In genomic region chr18:9823805-9824473, GRCh38 we compare ENCODE assay signal across 12 cellular contexts.
A peak's percentile ranks its signal among the peaks of the same experiment; 100 is the strongest.
DNase-seq lines count a peak whose midpoint lies in the region; ATAC-seq, FAIRE-seq and TF ChIP-seq lines count a peak whose summit lies in the region.
"Had no signal": no experiment of that assay in that cellular context is flagged by ENCODE, and none has a peak within 500 bp of the region (broad histone marks: within the 10 kb centered on the region; RNA-seq: fewer than 3 reads in every experiment).

No MANE protein-coding gene starts in this region.

- no peak for TF ChIP-seq POLR2A in transverse colon (IDR thresholded peaks at IDR 0.05)

- H3K27me3 ChIP-seq in bronchial epithelial cell (ENCODE audit: control insufficient read depth, insufficient read depth, low read length): no peaks in the 10 kb centered on the region
- no peaks in the 10 kb centered on the region for H3K27me3 ChIP-seq in left lung
- no peaks in the 10 kb centered on the region for H3K27me3 ChIP-seq in transverse colon

- H3K9me3 ChIP-seq in left lung (no peaks in the 10 kb centered on the region), transverse colon (no peaks in the 10 kb centered on the region)

- ATAC-seq in left lung: no peak
- ATAC-seq: activated T-cell treated with anti-CD3 and anti-CD28 coated beads, Interleukin-2, amount 50 U/mL, for 4 hours; stimulated activated naive B cell treated with anti-CD40 and anti-IgM and Interleukin-4, amounts not matched to agents 10 μg/mL and 1 μg/mL and 100 μg/mL, for 72 hours had no signal

- no peak for TF ChIP-seq EP300 in transverse colon (IDR thresholded peaks at IDR 0.05; ENCODE audit: low read depth)

- DNase-seq in HT1080 (ENCODE audit: low read depth): peak; percentile 41
- no peak for DNase-seq in bronchial epithelial cell (ENCODE audit: low read depth)
- no peak for DNase-seq in left lung
- no peak for DNase-seq in transverse colon
- DNase-seq in cerebellum (ENCODE audit: low spot score): no peak
- DNase-seq in activated naive CD4-positive, alpha-beta T cell treated with Interleukin-2 at 50 U/mL for 16 hours: no peak
- DNase-seq in substantia nigra (lab: John Stamatoyannopoulos, UW): no peak
- DNase-seq: activated T-cell treated with anti-CD3 and anti-CD28 coated beads, Interleukin-2, amount 50 U/mL, for 4 hours; naive B cell; NCI-H187 treated with DMSO at 0.1 percent for 48 hours; stimulated activated naive B cell treated with anti-CD40 and anti-IgM and Interleukin-4, amounts not matched to agents 10 μg/mL and 1 μg/mL and 100 μg/mL, for 72 hours had no signal

- TF ChIP-seq CTCF in bronchial epithelial cell (IDR thresholded peaks at IDR 0.05; ENCODE audit: insufficient read depth, low read length, severe bottlenecking) (no peak), left lung (IDR thresholded peaks at IDR 0.05) (no peak), transverse colon (IDR thresholded peaks at IDR 0.05) (no peak)

- H3K36me3 ChIP-seq in bronchial epithelial cell (ENCODE audit: control insufficient read depth, insufficient read depth, low read length) (no peaks in the 10 kb centered on the region), left lung (no peaks in the 10 kb centered on the region), transverse colon (no peaks in the 10 kb centered on the region)

- no peak overlapping the region for H3K4me3 ChIP-seq in bronchial epithelial cell (ENCODE audit: low read depth, low read length)
- H3K4me3 ChIP-seq in left lung: no peak overlapping the region
- H3K4me3 ChIP-seq in transverse colon: no peak overlapping the region

- H3K4me1 ChIP-seq in left lung (peaks cover 35 to 62% of the 10 kb centered on the region in 2 donors), transverse colon (peaks cover 20 to 46% (median 34%) of the 10 kb centered on the region in 4 donors)

- 66% methylated on average over 4 of the region's 4 CpGs; no CpG with 5 or more reads in 1 of the 2 donors for WGBS in transverse colon (ENCODE audit: low coverage in 1 of 2), 2 donors

- H3K27ac ChIP-seq in left lung: peak overlapping the region; percentile 86 to 91
- H3K27ac ChIP-seq in transverse colon: peak overlapping the region; percentile 37 to 84 (median 78)
- H3K27ac ChIP-seq in substantia nigra (ENCODE audit: low read depth, low read length, poor library complexity, severe bottlenecking): no peak overlapping the region
- H3K27ac ChIP-seq: VCaP had no signal

- in situ Hi-C loops in transverse colon (cut with MboI; ENCODE audit: low pct_ligation_motif_present in 1 of 4, low pct_unique_long_range_greater_than_20kb in 1 of 4, low sequenced_read_pairs in 3 of 4): no loop called here

- peak; percentile 7 for FAIRE-seq in bronchial epithelial cell (lab: Jason Lieb, UNC)

- intact Hi-C loops in left lung (cut with DNase I) (no loop called here), transverse colon (cut with DNase I; ENCODE audit: low total_unique reads) (no loop called here)
